Comparison of ENCODE assay signal across 12 cellular contexts in genomic region chr20:62708591-62709536, GRCh38. TPM values are rescaled to one million over a fixed set of nuclear protein-coding genes. Genes with fewer than 3 reads are reported as not detected.
DNase-seq lines count a peak whose midpoint lies in the region; FAIRE-seq and TF ChIP-seq lines count a peak whose summit lies in the region.
"Had no signal": no experiment of that assay in that cellular context is flagged by ENCODE, and none has a peak within 500 bp of the region (broad histone marks: within the 10 kb centered on the region; RNA-seq: fewer than 3 reads in every experiment).

Gene NTSR1 (plus strand): TSS chr20:62708836. CDS start chr20:62709208, 372 bp downstream.

- H3K27ac Mint-ChIP-seq in astrocyte (ENCODE audit: unreplicated experiment): no peak within 1 kb of the TSS

- H3K79me2 ChIP-seq in astrocyte (ENCODE audit: insufficient read depth, low read length): no peaks in the 10 kb centered on the region

- no peaks in the 10 kb centered on the region for H3K36me3 ChIP-seq in BLaER1 treated with 17β-estradiol and CSF1 and Interleukin-3, amounts not matched to agents 10 nM and 100 nM
- no peaks in the 10 kb centered on the region for H3K36me3 ChIP-seq in astrocyte (ENCODE audit: insufficient read depth, low read length)
- H3K36me3 ChIP-seq: thyroid gland had no signal

- no peaks in the 10 kb centered on the region for H3K36me3 Mint-ChIP-seq in astrocyte (ENCODE audit: low read depth, unreplicated experiment)

- peak within 1 kb of the TSS in 8 of 11 experiments; percentile 6 to 50 (median 26); a peak in 6 of 22 replicates for H3K9ac ChIP-seq in BLaER1 treated with 17β-estradiol and CSF1 and Interleukin-3, amounts not matched to agents 10 nM and 100 nM
- no peak within 1 kb of the TSS for H3K9ac ChIP-seq in astrocyte (ENCODE audit: low read length)

- DNase-seq in HFF-Myc (ENCODE audit: extremely low read depth, low read depth): no peak
- no peak for DNase-seq in astrocyte (ENCODE audit: low read depth)
- DNase-seq in iris pigment epithelial cell (ENCODE audit: low read depth): peak; percentile 30
- no peak for DNase-seq in stimulated activated CD8-positive, alpha-beta memory T cell treated with anti-CD3 and anti-CD28 coated beads, Interleukin-4, amount 100 ng/mL, for 48 hours
- DNase-seq in inferior parietal cortex (ENCODE audit: extremely low spot score): no peak
- DNase-seq in NCI-H82 treated with DMSO at 0.1 percent for 48 hours (lab: John Stamatoyannopoulos, UW; ENCODE audit: unreplicated experiment): no peak
- DNase-seq in DMS114 treated with DMSO at 0.1 percent for 48 hours (lab: John Stamatoyannopoulos, UW; ENCODE audit: unreplicated experiment): no peak
- DNase-seq: activated gamma-delta T cell treated with Interleukin-2 at 50 U/mL for 16 hours, DMS53, NCI-H146, thyroid gland had no signal

- no peak within 1 kb of the TSS for H2AFZ ChIP-seq in astrocyte (ENCODE audit: low read depth, low read length)

- no peaks in the 10 kb centered on the region for H3K9me3 ChIP-seq in BLaER1 treated with 17β-estradiol and CSF1 and Interleukin-3, amounts not matched to agents 10 nM and 100 nM (replicated peaks in 1 of 11)
- no peaks in the 10 kb centered on the region for H3K9me3 ChIP-seq in astrocyte (ENCODE audit: insufficient read depth, low read depth, low read length)
- H3K9me3 ChIP-seq: thyroid gland had no signal

- peaks cover 45 to 51% (median 50%) of the 10 kb centered on the region in 11 experiments for H3K27me3 ChIP-seq in BLaER1 treated with 17β-estradiol and CSF1 and Interleukin-3, amounts not matched to agents 10 nM and 100 nM
- peaks cover 36% of the 10 kb centered on the region for H3K27me3 ChIP-seq in astrocyte (ENCODE audit: insufficient read depth, low read length)

- H4K20me1 ChIP-seq in BLaER1 treated with 17β-estradiol and CSF1 and Interleukin-3, amounts not matched to agents 10 nM and 100 nM: peaks cover 0 to 25% (median 7%) of the 10 kb centered on the region in 11 experiments; a peak in 7 of 22 replicates
- no peaks in the 10 kb centered on the region for H4K20me1 ChIP-seq in astrocyte (ENCODE audit: insufficient read depth, low read length)

- H3K27ac ChIP-seq in BLaER1 treated with 17β-estradiol and CSF1 and Interleukin-3, amounts not matched to agents 10 nM and 100 nM: no peak within 1 kb of the TSS
- no peak within 1 kb of the TSS for H3K27ac ChIP-seq in astrocyte (ENCODE audit: low read depth, low read length)
- H3K27ac ChIP-seq: thyroid gland had no signal

- no peak for FAIRE-seq in astrocyte (lab: Jason Lieb, UNC)

- H3K9me3 Mint-ChIP-seq in astrocyte (ENCODE audit: unreplicated experiment): no peaks in the 10 kb centered on the region

- H3K4me3 ChIP-seq in BLaER1 treated with 17β-estradiol and CSF1 and Interleukin-3, amounts not matched to agents 10 nM and 100 nM: peak within 1 kb of the TSS; percentile 50 to 72 (median 59)
- H3K4me3 ChIP-seq in HFF-Myc (replicated peaks; ENCODE audit: low read depth, low read length) (peak within 1 kb of the TSS; percentile 47), astrocyte (ENCODE audit: insufficient read depth, low read depth, low read length) (no peak within 1 kb of the TSS)
- H3K4me3 ChIP-seq: thyroid gland had no signal

- H3K4me2 ChIP-seq in BLaER1 treated with 17β-estradiol and CSF1 and Interleukin-3, amounts not matched to agents 10 nM and 100 nM: peak within 1 kb of the TSS; percentile 91 to 97 (median 96)
- H3K4me2 ChIP-seq in astrocyte (ENCODE audit: low read length): peak within 1 kb of the TSS; percentile 46

- peaks cover 36 to 63% (median 56%) of the 10 kb centered on the region in 10 experiments for H3K4me1 ChIP-seq in BLaER1 treated with 17β-estradiol and CSF1 and Interleukin-3, amounts not matched to agents 10 nM and 100 nM
- H3K4me1 ChIP-seq in astrocyte (ENCODE audit: insufficient read depth, low read length): peaks cover 14% of the 10 kb centered on the region

- no peak within 1 kb of the TSS for H3K4me3 Mint-ChIP-seq in astrocyte (ENCODE audit: unreplicated experiment)

- peak; percentile 4 for TF ChIP-seq CTCF in HFF-Myc (IDR thresholded peaks at IDR 0.05; ENCODE audit: low read depth, low read length, missing control alignments)
- TF ChIP-seq CTCF in astrocyte (IDR thresholded peaks at IDR 0.05; ENCODE audit: insufficient read depth, low read depth, low read length): no peak

- H3K27me3 Mint-ChIP-seq in astrocyte (ENCODE audit: low read depth, unreplicated experiment): peaks cover 45% of the 10 kb centered on the region

- peaks cover 8% of the 10 kb centered on the region for H3K4me1 Mint-ChIP-seq in astrocyte (ENCODE audit: low read depth, unreplicated experiment)

RNA-seq across cellular contexts. Expression of gene NTSR1, which starts in this region (rescaled TPM):
- 0.10 and 0.16 TPM in 2 replicates for total RNA-seq in astrocyte
